ENCODE assay signal across 27 cellular contexts in the genomic region with DNA sequence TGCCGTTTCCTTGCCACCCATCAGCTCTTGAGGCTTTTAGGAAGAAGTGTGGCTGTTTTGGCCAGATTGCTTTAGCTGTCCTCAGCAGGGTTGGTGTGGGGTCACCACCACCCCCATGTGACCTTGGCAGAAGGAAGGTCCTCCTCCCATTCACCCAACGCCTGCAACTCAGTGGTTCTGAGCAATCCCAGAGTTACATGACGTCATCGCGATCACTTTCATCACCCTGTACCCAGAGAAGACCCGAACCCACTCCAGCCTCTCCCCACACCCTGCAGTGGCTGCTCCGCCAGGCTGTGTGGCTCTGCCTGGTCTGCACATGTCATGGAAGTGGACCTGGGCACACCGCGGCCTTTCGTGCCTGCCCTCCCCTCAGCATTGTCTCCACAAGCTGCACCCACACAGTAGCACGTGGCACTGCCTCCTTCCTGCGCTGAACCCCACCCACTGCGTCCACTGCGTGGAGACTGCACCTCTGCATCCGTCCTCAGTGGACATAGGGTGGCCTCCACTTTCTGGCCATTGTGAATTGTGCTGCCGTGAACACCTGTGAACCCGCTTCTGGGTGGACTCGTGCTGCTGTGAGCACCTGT.
"Had no signal": no experiment of that assay in that cellular context is flagged by ENCODE, and none has a peak within 500 bp of the region (broad histone marks: within the 10 kb centered on the region; RNA-seq: fewer than 3 reads in every experiment).

No MANE protein-coding gene starts in this region.

- H3K36me3 Mint-ChIP-seq: activated CD8-positive, alpha-beta memory T cell treated with anti-CD3 and anti-CD28 coated beads, Interleukin-2, amount 10 ng/mL, durations not matched to agents 7 days and 5 days; activated naive CD4-positive, alpha-beta T cell treated with anti-CD3 and anti-CD28 coated beads, Interleukin-2, amount 50 U/mL, for 72 hours had no signal

- H3K4me3 Mint-ChIP-seq: activated CD8-positive, alpha-beta memory T cell treated with anti-CD3 and anti-CD28 coated beads, Interleukin-2, amount 10 ng/mL, durations not matched to agents 7 days and 5 days; activated naive CD8-positive, alpha-beta T cell treated with anti-CD3 and anti-CD28 coated beads, Interleukin-2, amount 50 U/mL, for 24 hours; activated T-cell treated with anti-CD3 and anti-CD28 coated beads, Interleukin-2, amount 50 U/mL, for 24 hours; activated T-helper 1 cell treated with anti-CD3 and anti-CD28 coated beads, Interleukin-12 subunit alpha, Interleukin-12 subunit beta, Interleukin-2, Interleukin-4 antibody, amounts not matched to agents 30 ng/mL and 10 ng/mL and 1 ng/mL, durations not matched to agents 14 hours and 24 hours and 36 hours; T-cell had no signal

- H3K9me3 Mint-ChIP-seq: activated naive CD4-positive, alpha-beta T cell treated with anti-CD3 and anti-CD28 coated beads, Interleukin-2, amount 50 U/mL, for 72 hours; activated naive CD8-positive, alpha-beta T cell treated with anti-CD3 and anti-CD28 coated beads, Interleukin-2, amount 50 U/mL, for 24 hours; activated T-cell treated with anti-CD3 and anti-CD28 coated beads, Interleukin-2, amount 50 U/mL, for 24 hours; activated T-helper 1 cell treated with anti-CD3 and anti-CD28 coated beads, Interleukin-12 subunit alpha, Interleukin-12 subunit beta, Interleukin-2, Interleukin-4 antibody, amounts not matched to agents 30 ng/mL and 10 ng/mL and 1 ng/mL, durations not matched to agents 14 hours and 24 hours and 36 hours; T-cell had no signal

- H3K27me3 Mint-ChIP-seq: activated CD8-positive, alpha-beta memory T cell treated with anti-CD3 and anti-CD28 coated beads, Interleukin-2, amount 10 ng/mL, durations not matched to agents 7 days and 5 days; activated naive CD8-positive, alpha-beta T cell treated with anti-CD3 and anti-CD28 coated beads, Interleukin-2, amount 50 U/mL, for 24 hours; activated T-cell treated with anti-CD3 and anti-CD28 coated beads, Interleukin-2, amount 50 U/mL, for 24 hours; T-cell had no signal

- H3K27me3 ChIP-seq: brain microvascular endothelial cell, MG63 had no signal

- DNase-seq: activated CD4-positive, alpha-beta T cell treated with anti-CD3 and anti-CD28 coated beads for 4 hours; activated CD4-positive, alpha-beta T cell treated with anti-CD3 and anti-CD28 coated beads, Interleukin-2, amount 50 U/mL, for 48 hours; activated CD8-positive, alpha-beta memory T cell treated with anti-CD3 and anti-CD28 coated beads, Interleukin-2, amount 10 ng/mL, durations not matched to agents 7 days and 5 days; activated effector memory CD4-positive, alpha-beta T cell treated with Interleukin-2 at 50 U/mL for 16 hours; activated naive CD4-positive, alpha-beta T cell; activated naive CD8-positive, alpha-beta T cell treated with anti-CD3 and anti-CD28 coated beads, Interleukin-2, amount 50 U/mL, for 24 hours; activated T-cell treated with anti-CD3 and anti-CD28 coated beads, Interleukin-2, amount 50 U/mL, for 24 hours; amniotic stem cell; brain microvascular endothelial cell; cerebellar nuclear complex; MG63; MV-4-11; NCI-H1092 treated with DMSO at 0.1 percent for 48 hours; NCI-H1417 treated with DMSO at 0.1 percent for 48 hours; NCI-H1694; NCI-H2029; NCI-H2107; NCI-H345; NCI-H510A; NCI-H526 treated with DMSO at 0.1 percent for 48 hours; NCI-H82; T-cell; T-helper 2 cell; WERI-Rb-1 had no signal

- H3K27ac ChIP-seq: brain microvascular endothelial cell, SK-N-MC, WERI-Rb-1 had no signal

- H3K9me3 ChIP-seq: MG63 had no signal

- H3K36me3 ChIP-seq: brain microvascular endothelial cell, MG63 had no signal

- H3K4me3 ChIP-seq: MG63, SK-N-MC had no signal

- H3K27ac Mint-ChIP-seq: activated CD8-positive, alpha-beta memory T cell treated with anti-CD3 and anti-CD28 coated beads, Interleukin-2, amount 10 ng/mL, durations not matched to agents 7 days and 5 days; activated naive CD4-positive, alpha-beta T cell treated with anti-CD3 and anti-CD28 coated beads, Interleukin-2, amount 50 U/mL, for 72 hours; activated naive CD8-positive, alpha-beta T cell treated with anti-CD3 and anti-CD28 coated beads, Interleukin-2, amount 50 U/mL, for 24 hours; activated T-cell treated with anti-CD3 and anti-CD28 coated beads, Interleukin-2, amount 50 U/mL, for 24 hours; activated T-helper 1 cell treated with anti-CD3 and anti-CD28 coated beads, Interleukin-12 subunit alpha, Interleukin-12 subunit beta, Interleukin-2, Interleukin-4 antibody, amounts not matched to agents 30 ng/mL and 10 ng/mL and 1 ng/mL, durations not matched to agents 14 hours and 24 hours and 36 hours; T-cell had no signal

- ATAC-seq: activated CD8-positive, alpha-beta memory T cell treated with anti-CD3 and anti-CD28 coated beads, Interleukin-2, amount 10 ng/mL, durations not matched to agents 7 days and 5 days; activated naive CD4-positive, alpha-beta T cell treated with anti-CD3 and anti-CD28 coated beads, Interleukin-2, amount 50 U/mL, for 72 hours; activated naive CD8-positive, alpha-beta T cell treated with anti-CD3 and anti-CD28 coated beads, Interleukin-2, amount 50 U/mL, for 24 hours; T-cell had no signal
